In genomic region chr6:30614843-30615218, GRCh38 we compare ENCODE assay signal across 8 cellular contexts. TPM values are rescaled to one million over a fixed set of nuclear protein-coding genes. Genes with fewer than 3 reads are reported as not detected.
DNase-seq lines count a peak whose midpoint lies in the region; ATAC-seq and TF ChIP-seq lines count a peak whose summit lies in the region.

No MANE protein-coding gene starts in this region.

- H3K36me3 Mint-ChIP-seq in CD8-positive, alpha-beta memory T cell = peaks cover 18 to 73% (median 19%) of the 10 kb centered on the region in 3 donors

- H3K9ac ChIP-seq in muscle layer of colon (ENCODE audit: low read length) = peak overlapping the region; percentile 100

- peaks cover 64% of the 10 kb centered on the region for H3K4me1 ChIP-seq in CD8-positive, alpha-beta memory T cell (ENCODE audit: insufficient read depth, low read length)
- H3K4me1 ChIP-seq in Panc1 (ENCODE audit: control insufficient read depth, insufficient read depth, low read length) (peaks cover 32% of the 10 kb centered on the region), esophagus muscularis mucosa (peaks cover 59 to 68% (median 64%) of the 10 kb centered on the region in 4 donors), muscle layer of colon (ENCODE audit: insufficient read depth, low read length) (peaks cover 54% of the 10 kb centered on the region)

- in situ Hi-C loops in Panc1 (cut with HindIII; ENCODE audit: low pct_unique_long_range_greater_than_20kb, low sequenced_read_pairs) = no loop called here

- peaks cover 0 to 20% of the 10 kb centered on the region in 2 donors for H3K27me3 Mint-ChIP-seq in CD8-positive, alpha-beta memory T cell

- CTCF ChIA-PET in CD8-positive, alpha-beta memory T cell (lab: Charles Lee) = interaction anchor here (0.7 to 4.3 kb wide), 17 partner anchors 12 to 130 kb away, joined by 3 to 40 read pairs (median 3); partner anchors contain the start of genes ATAT1, DHX16, IER3 and MDC1
- CTCF ChIA-PET in Panc1 (lab: Charles Lee) = interaction anchor here (0.6 to 0.7 kb wide), 2 partner anchors 58 to 124 kb away, joined by 3 to 11 read pairs; partner anchors contain the start of gene DHX16

- H3K4me3 Mint-ChIP-seq in CD8-positive, alpha-beta memory T cell = peak overlapping the region; percentile 93 to 100 (median 99)

- no peaks in the 10 kb centered on the region for H3K9me3 ChIP-seq in CD8-positive, alpha-beta memory T cell (ENCODE audit: low read length)
- H3K9me3 ChIP-seq in KOPT-K1 (ENCODE audit: insufficient read depth, low read length, poor library complexity, severe bottlenecking) (no peaks in the 10 kb centered on the region), Panc1 (ENCODE audit: control insufficient read depth, insufficient read depth, low read depth, low read length) (no peaks in the 10 kb centered on the region), esophagus muscularis mucosa (no peaks in the 10 kb centered on the region), muscle layer of colon (ENCODE audit: low read length) (no peaks in the 10 kb centered on the region)

- DNase-seq in CD8-positive, alpha-beta memory T cell = peak; percentile 72 to 92 (median 91)
- DNase-seq in Panc1 (ENCODE audit: low read depth, low spot score) (peak; percentile 86), esophagus muscularis mucosa (ENCODE audit: extremely low spot score) (peak; percentile 95)
- DNase-seq in activated T-cell treated with anti-CD3 and anti-CD28 coated beads, Interleukin-2, amount 50 U/mL, for 48 hours = peak; percentile 78 to 83
- DNase-seq in stimulated activated CD8-positive, alpha-beta memory T cell treated with anti-CD3 and anti-CD28 coated beads, Interleukin-7, amount 100 ng/mL, for 1 hour (ENCODE audit: low read depth in 2 of 2) = peak; percentile 54 to 72

- peaks cover 0 to 4% (median 2%) of the 10 kb centered on the region in 5 donors for H3K9me3 Mint-ChIP-seq in CD8-positive, alpha-beta memory T cell

- no peaks in the 10 kb centered on the region for H3K27me3 ChIP-seq in CD8-positive, alpha-beta memory T cell (ENCODE audit: insufficient read depth, low read length, poor library complexity, severe bottlenecking)
- H3K27me3 ChIP-seq in Panc1 (ENCODE audit: control insufficient read depth, insufficient read depth, low read length) (no peaks in the 10 kb centered on the region), esophagus muscularis mucosa (no peaks in the 10 kb centered on the region), muscle layer of colon (ENCODE audit: control insufficient read depth in 1 of 2, insufficient read depth in 2 of 2, low read length in 2 of 2) (no peaks in the 10 kb centered on the region)

- POLR2A ChIA-PET in CD8-positive, alpha-beta memory T cell (lab: Charles Lee) = interaction anchor here (0.6 to 4.2 kb wide), 37 partner anchors 9 to 1284 kb away, joined by 3 to 70 read pairs (median 5); partner anchors contain the start of genes ABCF1, ATAT1, GNL1 and HSPA1B
- POLR2A ChIA-PET in Panc1 (lab: Charles Lee) = interaction anchor here (0.6 to 1.7 kb wide), 6 partner anchors 11 to 1788 kb away, joined by 5 to 18 read pairs (median 6); no protein-coding TSS in a partner anchor

- no TSS peak for BruUV-seq in Panc1 (replicated peaks; lab: Mats Ljungman, UMichigan)

- TF ChIP-seq EP300 in esophagus muscularis mucosa (IDR thresholded peaks at IDR 0.05) = no peak

- H3K27ac ChIP-seq in CD8-positive, alpha-beta memory T cell (ENCODE audit: low read depth, low read length) = peak overlapping the region; percentile 99
- H3K27ac ChIP-seq in KOPT-K1 (ENCODE audit: low read depth, low read length, poor library complexity, severe bottlenecking) = peak overlapping the region; percentile 95
- peak overlapping the region; percentile 100 for H3K27ac ChIP-seq in Panc1 (ENCODE audit: low read length)
- peak overlapping the region; percentile 90 to 98 (median 96) for H3K27ac ChIP-seq in esophagus muscularis mucosa (replicated peaks in 1 of 4)
- H3K27ac ChIP-seq in muscle layer of colon (ENCODE audit: low read depth, low read length) = peak overlapping the region; percentile 90

- intact Hi-C loops in Panc1 (cut with micrococcal nuclease; ENCODE audit: unreplicated experiment) = no loop called here
- intact Hi-C loops in esophagus muscularis mucosa (cut with DNase I) = loop anchor here (5.0 kb wide), 1 partner anchor 133 kb away; no protein-coding TSS in a partner anchor

- TF ChIP-seq POLR2A in esophagus muscularis mucosa (IDR thresholded peaks at IDR 0.05; ENCODE audit: low read depth) = no peak

- peaks cover 30% of the 10 kb centered on the region for H3K36me3 ChIP-seq in CD8-positive, alpha-beta memory T cell (ENCODE audit: insufficient read depth, low read length)
- H3K36me3 ChIP-seq in KOPT-K1 (ENCODE audit: insufficient read depth, low read length) (peaks cover 62% of the 10 kb centered on the region), Panc1 (ENCODE audit: control insufficient read depth, insufficient read depth, low read length) (peaks cover 19% of the 10 kb centered on the region), esophagus muscularis mucosa (peaks cover 8 to 24% (median 14%) of the 10 kb centered on the region in 4 donors), muscle layer of colon (ENCODE audit: insufficient read depth, low read length) (peaks cover 25% of the 10 kb centered on the region)

- peak; percentile 41 for ATAC-seq in GM21447 (IDR thresholded peaks at IDR 0.05; ENCODE audit: unreplicated experiment)
- ATAC-seq in Panc1 = peak; percentile 64

- peaks cover 47 to 69% (median 67%) of the 10 kb centered on the region in 3 donors for H3K4me1 Mint-ChIP-seq in CD8-positive, alpha-beta memory T cell

- peak overlapping the region; percentile 100 for H3K27ac Mint-ChIP-seq in CD8-positive, alpha-beta memory T cell

- TF ChIP-seq CTCF in Panc1 (IDR thresholded peaks at IDR 0.05) (no peak), esophagus muscularis mucosa (IDR thresholded peaks at IDR 0.05) (peak in 1 of 3 experiments; percentile 11)

- peak overlapping the region; percentile 93 for H3K4me3 ChIP-seq in CD8-positive, alpha-beta memory T cell (ENCODE audit: low read length)
- H3K4me3 ChIP-seq in Panc1 (ENCODE audit: low read depth in 2 of 2, low read length in 2 of 2) = peak overlapping the region; percentile 71 to 98
- H3K4me3 ChIP-seq in esophagus muscularis mucosa = peak overlapping the region; percentile 68 to 91 (median 76)
- peak overlapping the region; percentile 76 to 96 for H3K4me3 ChIP-seq in muscle layer of colon (ENCODE audit: low read depth in 1 of 2, low read length in 2 of 2)

- 0% methylated on average over 6 of the region's 6 CpGs for WGBS in esophagus muscularis mucosa

RNA-seq across cellular contexts. Expression of gene PPP1R10, which starts 2.2 kb away (rescaled TPM):
- total RNA-seq in CD8-positive, alpha-beta memory T cell = 100 to 1,000 TPM; 115 to 117 TPM
- polyA plus RNA-seq in CD8-positive, alpha-beta memory T cell = 27.3 TPM
- total RNA-seq in Panc1 (2021; ENCODE audit: unreplicated experiment) = 82.9 TPM
- 31.9 TPM for polyA plus RNA-seq in Panc1 (2012; ENCODE audit: insufficient read length)
- total RNA-seq in esophagus muscularis mucosa = 10 to 100 TPM; 24.5 to 53.6 (median 37.9) TPM

RNA-seq across cellular contexts. Expression of gene MRPS18B, which starts 2.8 kb away (rescaled TPM):
- 100 to 1,000 TPM; 102 to 103 TPM for total RNA-seq in CD8-positive, alpha-beta memory T cell
- 113 TPM for polyA plus RNA-seq in CD8-positive, alpha-beta memory T cell
- total RNA-seq in Panc1 (2021; ENCODE audit: unreplicated experiment) (69.1 TPM), esophagus muscularis mucosa (10 to 100 TPM; 36.0 to 41.8 (median 40.0) TPM)
- 60.3 TPM for polyA plus RNA-seq in Panc1 (2012; ENCODE audit: insufficient read length)

RNA-seq across cellular contexts. Expression of gene ATAT1, which starts 11.8 kb away (rescaled TPM):
- total RNA-seq in CD8-positive, alpha-beta memory T cell = 10 to 100 TPM; 10.5 to 10.7 TPM
- polyA plus RNA-seq in CD8-positive, alpha-beta memory T cell = 1.5 TPM
- total RNA-seq in Panc1 (2021; ENCODE audit: unreplicated experiment) = 15.8 TPM
- polyA plus RNA-seq in Panc1 (2012; ENCODE audit: insufficient read length) = 24.4 TPM
- 1 to 10 TPM; 2.7 to 8.7 (median 5.1) TPM for total RNA-seq in esophagus muscularis mucosa

RNA-seq across cellular contexts. Expression of gene C6orf136, which starts 32.1 kb away (rescaled TPM):
- total RNA-seq in CD8-positive, alpha-beta memory T cell = 10 to 100 TPM; 35.9 to 42.2 TPM
- 11.8 TPM for polyA plus RNA-seq in CD8-positive, alpha-beta memory T cell
- total RNA-seq in Panc1 (2021; ENCODE audit: unreplicated experiment) = 30.8 TPM
- 18.1 TPM for polyA plus RNA-seq in Panc1 (2012; ENCODE audit: insufficient read length)
- 10 to 100 TPM in 3 of 4 donors, 1 to 10 TPM in 1; 8.0 to 28.2 (median 24.0) TPM for total RNA-seq in esophagus muscularis mucosa

RNA-seq across cellular contexts. Expression of gene ABCF1, which starts 43.6 kb away (rescaled TPM):
- 100 to 1,000 TPM; 127 to 133 TPM for total RNA-seq in CD8-positive, alpha-beta memory T cell
- 54.0 TPM for polyA plus RNA-seq in CD8-positive, alpha-beta memory T cell
- total RNA-seq in Panc1 (2021; ENCODE audit: unreplicated experiment) = 94.9 TPM
- polyA plus RNA-seq in Panc1 (2012; ENCODE audit: insufficient read length) = 93.5 TPM
- 10 to 100 TPM; 39.0 to 60.8 (median 51.4) TPM for total RNA-seq in esophagus muscularis mucosa

Comparison
In these comparisons a context has a peak if more than half of its experiments do, and no peak if none do; other contexts are left out.
1. Peak in every context shown above with its lines: DNase-seq, ATAC-seq, H3K4me3 ChIP-seq and H3K27ac ChIP-seq.